In genomic region chr6:151576658-151577057, GRCh38 we compare ENCODE assay signal across 1 cellular context.
TF ChIP-seq lines count a peak whose summit lies in the region.

No MANE protein-coding gene starts in this region.

TF ChIP-seq in GM23338, 12 proteins besides CTCF, POLR2A, EP300 and RAD21:
- TF ChIP-seq ZNF462 (CRISPR knock-in tag; IDR thresholded peaks at IDR 0.05): no peak
- no peak for TF ChIP-seq STAT1 (IDR thresholded peaks at IDR 0.05; ENCODE audit: unreplicated experiment)
- TF ChIP-seq POLR2AphosphoS5 (IDR thresholded peaks at IDR 0.05; ENCODE audit: low read depth): no peak
- TF ChIP-seq EZH2 (IDR thresholded peaks at IDR 0.05; ENCODE audit: low read depth, unreplicated experiment): no peak
- no peak for TF ChIP-seq EZH2phosphoT487 (IDR thresholded peaks at IDR 0.05; ENCODE audit: unreplicated experiment)
- TF ChIP-seq JUNB (IDR thresholded peaks at IDR 0.05; ENCODE audit: unreplicated experiment): no peak
